Comparison of ENCODE assay signal across 14 cellular contexts in genomic region chr3:156416846-156417581, GRCh38.
A peak's percentile ranks its signal among the peaks of the same experiment; 100 is the strongest.
DNase-seq lines count a peak whose midpoint lies in the region; ATAC-seq, FAIRE-seq and TF ChIP-seq lines count a peak whose summit lies in the region.
"Had no signal": no experiment of that assay in that cellular context is flagged by ENCODE, and none has a peak within 500 bp of the region (broad histone marks: within the 10 kb centered on the region; RNA-seq: fewer than 3 reads in every experiment).

No MANE protein-coding gene starts in this region.

- H3K4me3 ChIP-seq in AG10803 (ENCODE audit: low read length) = no peak overlapping the region
- H3K4me3 ChIP-seq in SJCRH30 = peak overlapping the region; percentile 33
- H3K4me3 ChIP-seq in foreskin fibroblast (ENCODE audit: low read depth in 1 of 2, low read length in 2 of 2) = no peak overlapping the region
- H3K4me3 ChIP-seq: ascending aorta, skin epidermis had no signal

- peaks cover 18% of the 10 kb centered on the region for H3K27me3 Mint-ChIP-seq in T-helper 2 cell treated with Interferon-gamma antibody and Interleukin-4, amounts not matched to agents 5 μg/mL and 100 μg/mL, for 36 hours (ENCODE audit: low read depth)

- peak overlapping the region; percentile 86 for H3K27ac ChIP-seq in SJCRH30
- H3K27ac ChIP-seq: ascending aorta, neutrophil, skin epidermis had no signal

- H3K36me3 ChIP-seq in SJCRH30 = no peaks in the 10 kb centered on the region
- H3K36me3 ChIP-seq: ascending aorta, neutrophil had no signal

- ATAC-seq in GM19463 (IDR thresholded peaks at IDR 0.05; ENCODE audit: unreplicated experiment) = no peak
- ATAC-seq: activated CD8-positive, alpha-beta T cell treated with anti-CD3 and anti-CD28 coated beads for 36 hours had no signal

- no peaks in the 10 kb centered on the region for H3K4me1 Mint-ChIP-seq in T-helper 2 cell treated with Interferon-gamma antibody and Interleukin-4, amounts not matched to agents 5 μg/mL and 100 μg/mL, for 36 hours (ENCODE audit: low read depth)

- DNase-seq in AG10803 (ENCODE audit: low read depth) = peak; percentile 30
- DNase-seq in H54 (ENCODE audit: insufficient read length, low spot score) = no peak
- DNase-seq in SJCRH30 = peak; percentile 80 to 88
- peak; percentile 58 to 89 for DNase-seq in foreskin fibroblast
- DNase-seq in GOT3 (lab: John Stamatoyannopoulos, UW) = no peak
- DNase-seq in T-helper 2 cell treated with Interferon-gamma antibody and Interleukin-4, amounts not matched to agents 5 μg/mL and 100 μg/mL, for 36 hours (ENCODE audit: low spot score) = no peak
- no peak for DNase-seq in T-helper 2 cell
- DNase-seq: activated CD8-positive, alpha-beta T cell treated with anti-CD3 and anti-CD28 coated beads for 36 hours; NCI-H2107 had no signal

- H3K27ac Mint-ChIP-seq in T-helper 2 cell treated with Interferon-gamma antibody and Interleukin-4, amounts not matched to agents 5 μg/mL and 100 μg/mL, for 36 hours = no peak overlapping the region
- H3K27ac Mint-ChIP-seq: activated CD8-positive, alpha-beta T cell treated with anti-CD3 and anti-CD28 coated beads for 36 hours; stimulated activated naive CD8-positive, alpha-beta T cell treated with anti-CD3 and anti-CD28 coated beads, Interleukin-15, Interleukin-2, amounts not matched to agents 100 ng/mL and 50 ng/mL, for 24 hours had no signal

- no peaks in the 10 kb centered on the region for H3K36me3 Mint-ChIP-seq in T-helper 2 cell treated with Interferon-gamma antibody and Interleukin-4, amounts not matched to agents 5 μg/mL and 100 μg/mL, for 36 hours (ENCODE audit: low read depth)

- H3K27me3 ChIP-seq in SJCRH30 = no peaks in the 10 kb centered on the region
- H3K27me3 ChIP-seq: ascending aorta, neutrophil had no signal

- no peak for TF ChIP-seq POLR2A in H54 (IDR thresholded peaks at IDR 0.05; ENCODE audit: low read depth, low read length)

- FAIRE-seq in H54 (lab: Jason Lieb, UNC) = peak; percentile 30

- no peaks in the 10 kb centered on the region for H3K9me3 ChIP-seq in SJCRH30 (replicated peaks)
- H3K9me3 ChIP-seq: ascending aorta, neutrophil had no signal

- H3K9me3 Mint-ChIP-seq in T-helper 2 cell treated with Interferon-gamma antibody and Interleukin-4, amounts not matched to agents 5 μg/mL and 100 μg/mL, for 36 hours = no peaks in the 10 kb centered on the region
- H3K9me3 Mint-ChIP-seq: activated CD8-positive, alpha-beta T cell treated with anti-CD3 and anti-CD28 coated beads for 36 hours; stimulated activated naive CD8-positive, alpha-beta T cell treated with anti-CD3 and anti-CD28 coated beads, Interleukin-15, Interleukin-2, amounts not matched to agents 100 ng/mL and 50 ng/mL, for 24 hours had no signal

- TF ChIP-seq CTCF in AG10803 (conservative IDR thresholded peaks at IDR 0.05; ENCODE audit: low read length) (no peak), foreskin fibroblast (IDR thresholded peaks at IDR 0.05; ENCODE audit: low read depth, low read length) (no peak)

- peaks cover 24% of the 10 kb centered on the region for H3K4me1 ChIP-seq in SJCRH30
- H3K4me1 ChIP-seq: ascending aorta had no signal

- H3K4me3 Mint-ChIP-seq in T-helper 2 cell treated with Interferon-gamma antibody and Interleukin-4, amounts not matched to agents 5 μg/mL and 100 μg/mL, for 36 hours = no peak overlapping the region
- H3K4me3 Mint-ChIP-seq: activated CD8-positive, alpha-beta T cell treated with anti-CD3 and anti-CD28 coated beads for 36 hours; stimulated activated naive CD8-positive, alpha-beta T cell treated with anti-CD3 and anti-CD28 coated beads, Interleukin-15, Interleukin-2, amounts not matched to agents 100 ng/mL and 50 ng/mL, for 24 hours had no signal

Comparison
In these comparisons a context has a peak if more than half of its experiments do, and no peak if none do; other contexts are left out.
1. DNase-seq: peak in AG10803 (single experiment), SJCRH30 (2 of 2) and foreskin fibroblast (2 of 2); none in H54 (single experiment), GOT3 (single experiment), T-helper 2 cell treated with Interferon-gamma antibody and Interleukin-4, amounts not matched to agents 5 μg/mL and 100 μg/mL, for 36 hours (single experiment) and T-helper 2 cell (0 of 5).